In the genomic region with DNA sequence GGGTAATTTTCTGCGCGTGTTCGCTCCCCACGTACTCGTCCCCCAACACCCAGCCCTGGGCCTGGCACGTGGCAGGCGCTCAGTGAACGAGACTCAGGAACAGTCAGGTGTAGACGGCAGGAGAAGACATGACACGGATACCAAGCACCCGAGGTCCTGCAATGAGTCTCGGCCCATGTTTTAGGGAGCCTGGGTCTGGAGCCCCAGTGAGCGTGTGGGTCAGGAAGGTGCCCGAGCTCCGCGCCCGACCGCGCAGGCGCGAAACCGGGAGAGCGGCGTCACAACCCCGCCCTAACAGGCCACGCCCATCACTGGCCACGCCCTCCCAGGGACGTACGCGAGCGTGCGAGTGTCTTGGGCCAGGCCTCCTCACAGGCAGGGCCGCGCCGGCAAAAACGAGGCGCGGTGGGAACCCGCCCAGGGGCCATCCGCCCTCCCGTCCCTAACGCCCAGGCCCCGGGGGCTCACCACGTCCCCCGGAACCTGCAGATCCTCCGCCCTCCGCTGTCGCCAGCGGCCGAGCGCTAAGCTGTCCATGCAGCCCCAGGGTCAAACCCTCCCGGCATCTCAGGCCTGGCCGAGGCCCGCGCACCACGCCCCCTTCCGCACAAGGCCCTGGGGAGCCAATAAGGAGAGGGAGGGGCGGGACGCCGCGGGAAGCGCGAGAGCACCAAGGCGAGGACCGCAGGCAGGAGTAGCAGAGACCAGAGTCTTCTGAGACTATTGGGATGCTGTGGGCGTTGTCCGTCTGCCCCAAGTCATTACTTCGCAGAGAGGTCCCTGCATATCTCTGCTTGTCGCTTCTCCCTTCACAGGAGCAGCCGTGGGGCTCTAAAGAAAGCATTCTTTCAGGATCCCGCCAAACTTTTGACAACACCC, we compare ENCODE assay signal across 8 cellular contexts. TPM values are rescaled to one million over a fixed set of nuclear protein-coding genes. Genes with fewer than 3 reads are reported as not detected.
DNase-seq lines count a peak whose midpoint lies in the region; ATAC-seq, FAIRE-seq and TF ChIP-seq lines count a peak whose summit lies in the region.

TSS of gene C10orf143 (minus strand) at position 595 of the 879 bp plus-strand sequence. CDS start at position 537, 58 bp downstream.

- TF ChIP-seq CTCF in AG10803 (conservative IDR thresholded peaks at IDR 0.05; ENCODE audit: low read length) (no peak), kidney (IDR thresholded peaks at IDR 0.05; ENCODE audit: borderline replicate concordance, extremely low read depth, insufficient read depth) (no peak)

- peak; percentile 68 for ATAC-seq in GM19043 (IDR thresholded peaks at IDR 0.05; ENCODE audit: low read depth, unreplicated experiment)
- peak; percentile 83 for ATAC-seq in HG03354 (IDR thresholded peaks at IDR 0.05; ENCODE audit: poor library complexity, severe bottlenecking, unreplicated experiment)

- peak within 1 kb of the TSS; percentile 92 to 97 for H3K27ac ChIP-seq in kidney (ENCODE audit: low read depth in 2 of 2, low read length in 2 of 2)

- intact Hi-C loops in kidney (cut with DNase I): no loop called here

- no peaks in the 10 kb centered on the region for H3K9me3 ChIP-seq in kidney (ENCODE audit: control insufficient read depth in 1 of 2, low read length in 2 of 2)

- no peaks in the 10 kb centered on the region for H3K36me3 ChIP-seq in kidney (ENCODE audit: control insufficient read depth in 1 of 2, insufficient read depth in 2 of 2, low read length in 2 of 2)

- H3K4me3 ChIP-seq in AG10803 (ENCODE audit: low read length): peak within 1 kb of the TSS; percentile 95
- H3K4me3 ChIP-seq in kidney (ENCODE audit: low read length in 2 of 2): peak within 1 kb of the TSS; percentile 98 to 100

- DNase-seq in AG10803 (ENCODE audit: low read depth): peak; percentile 98
- peak; percentile 84 to 91 for DNase-seq in NCI-H446 (lab: John Stamatoyannopoulos, UW)
- peak; percentile 100 for DNase-seq in activated CD4-positive, CD25-positive, alpha-beta regulatory T cell treated with anti-CD3 and anti-CD28 coated beads, Interleukin-2, amount 50 U/mL, for 72 hours
- peak; percentile 71 to 82 for DNase-seq in cerebellar nuclear complex (lab: John Stamatoyannopoulos, UW)
- peak; percentile 100 for DNase-seq in kidney
- DNase-seq in stimulated activated CD4-positive, alpha-beta T cell treated with anti-CD3 and anti-CD28 coated beads, Interleukin-15, amount 100 ng/mL, for 1 hour (ENCODE audit: low read depth in 1 of 2, low spot score in 1 of 2): peak; percentile 97 to 98

- H3K9ac ChIP-seq in kidney (ENCODE audit: low read length in 2 of 2): peak within 1 kb of the TSS; percentile 58 to 89

- FAIRE-seq in kidney (lab: Jason Lieb, UNC): no peak

- peaks cover 8 to 13% of the 10 kb centered on the region in 2 donors for H3K4me1 ChIP-seq in kidney (ENCODE audit: control insufficient read depth in 1 of 2, insufficient read depth in 1 of 2, low read depth in 1 of 2, low read length in 2 of 2)

RNA-seq across cellular contexts. Expression of gene C10orf143, which starts in this region (rescaled TPM):
- total RNA-seq in kidney: 6.6 TPM
- 9.2 TPM for polyA plus RNA-seq in kidney (ENCODE audit: insufficient read depth, low read depth, low replicate concordance)

Comparison
In these comparisons a context has a peak if more than half of its experiments do, and no peak if none do; other contexts are left out.
1. Peak in every context shown above with its lines: DNase-seq, ATAC-seq, H3K4me3 ChIP-seq and H3K27ac ChIP-seq.